In the genomic region with DNA sequence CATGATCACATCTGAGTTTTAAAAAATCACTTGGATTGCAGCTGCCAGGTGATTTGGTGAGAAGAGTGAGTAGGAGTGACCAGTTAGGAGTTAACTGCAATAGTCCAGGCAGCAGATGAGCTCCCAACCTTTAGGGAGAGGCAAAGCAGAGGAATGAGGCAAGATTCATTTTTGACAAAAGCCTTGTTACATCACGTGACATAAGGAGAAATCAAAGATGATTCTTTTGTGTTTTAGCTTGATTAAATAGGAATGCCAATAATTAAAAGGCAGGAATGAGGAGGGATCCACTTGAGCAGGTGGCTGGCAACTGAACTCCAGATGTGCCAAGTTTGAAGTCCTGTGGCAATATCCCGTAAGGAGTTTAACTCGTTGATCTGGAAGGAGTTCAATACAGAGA, we compare ENCODE assay signal across 19 cellular contexts. TPM values are rescaled to one million over a fixed set of nuclear protein-coding genes. Genes with fewer than 3 reads are reported as not detected.
A peak's percentile ranks its signal among the peaks of the same experiment; 100 is the strongest.
DNase-seq lines count a peak whose midpoint lies in the region; ATAC-seq and TF ChIP-seq lines count a peak whose summit lies in the region.
"Had no signal": no experiment of that assay in that cellular context is flagged by ENCODE, and none has a peak within 500 bp of the region (broad histone marks: within the 10 kb centered on the region; RNA-seq: fewer than 3 reads in every experiment).

No MANE protein-coding gene starts in this region.

- peak overlapping the region; percentile 90 for H3K27ac ChIP-seq in cingulate gyrus (ENCODE audit: low read depth, low read length)
- H3K27ac ChIP-seq in temporal lobe (ENCODE audit: low read depth, low read length): peak overlapping the region; percentile 85
- H3K27ac ChIP-seq: foreskin keratinocyte had no signal

- DNase-seq in T-helper 17 cell: no peak
- no peak for DNase-seq in mesothelial cell of epicardium (ENCODE audit: low spot score in 2 of 2, unreplicated experiment in 2 of 2)
- DNase-seq in T-helper 1 cell: no peak
- DNase-seq in NCI-H1105 treated with DMSO at 0.1 percent for 48 hours (lab: John Stamatoyannopoulos, UW): no peak
- DNase-seq: activated naive CD8-positive, alpha-beta T cell treated with anti-CD3 and anti-CD28 coated beads, Interleukin-2, amount 10 ng/mL, durations not matched to agents 7 days and 5 days; effector memory CD4-positive, alpha-beta T cell; EL; foreskin keratinocyte; H9; NCI-H1092 treated with DMSO at 0.1 percent for 48 hours; NCI-H1930; NCI-H226; stimulated activated CD4-positive, alpha-beta T cell treated with anti-CD3 and anti-CD28 coated beads, Interleukin-2, amount 100 ng/mL, for 24 hours; T-helper 9 cell had no signal

- no peak for TF ChIP-seq CTCF in mesothelial cell of epicardium (IDR thresholded peaks at IDR 0.05; ENCODE audit: unreplicated experiment)

- H3K27ac Mint-ChIP-seq in T-helper 17 cell: no peak overlapping the region
- no peak overlapping the region for H3K27ac Mint-ChIP-seq in mesothelial cell of epicardium
- H3K27ac Mint-ChIP-seq: activated naive CD8-positive, alpha-beta T cell treated with anti-CD3 and anti-CD28 coated beads, Interleukin-2, amount 10 ng/mL, durations not matched to agents 7 days and 5 days; H9 had no signal

- ATAC-seq in T-helper 17 cell: no peak
- no peak for ATAC-seq in GM21390 (IDR thresholded peaks at IDR 0.05; ENCODE audit: unreplicated experiment)
- ATAC-seq: esophagus mucosa, foreskin keratinocyte had no signal

- peaks cover 21% of the 10 kb centered on the region for H3K4me1 Mint-ChIP-seq in T-helper 17 cell
- peaks cover 16% of the 10 kb centered on the region for H3K4me1 Mint-ChIP-seq in mesothelial cell of epicardium

- H3K27me3 Mint-ChIP-seq in T-helper 17 cell (peaks cover 73% of the 10 kb centered on the region), mesothelial cell of epicardium (ENCODE audit: low read depth) (peaks cover 54% of the 10 kb centered on the region)

- H3K4me3 Mint-ChIP-seq in T-helper 17 cell (peak overlapping the region; percentile 49), mesothelial cell of epicardium (peak overlapping the region; percentile 4)

- H3K9me3 Mint-ChIP-seq in mesothelial cell of epicardium: no peaks in the 10 kb centered on the region
- H3K9me3 Mint-ChIP-seq: activated naive CD8-positive, alpha-beta T cell treated with anti-CD3 and anti-CD28 coated beads, Interleukin-2, amount 10 ng/mL, durations not matched to agents 7 days and 5 days; H9 had no signal

- no peaks in the 10 kb centered on the region for H3K9me3 ChIP-seq in T-helper 17 cell (ENCODE audit: control insufficient read depth, low read length, poor library complexity, severe bottlenecking)
- H3K9me3 ChIP-seq: mucosa of descending colon had no signal

- H3K36me3 Mint-ChIP-seq in T-helper 17 cell (ENCODE audit: low read depth) (peaks cover 9% of the 10 kb centered on the region), mesothelial cell of epicardium (no peaks in the 10 kb centered on the region)
- H3K36me3 Mint-ChIP-seq: activated naive CD8-positive, alpha-beta T cell treated with anti-CD3 and anti-CD28 coated beads, Interleukin-2, amount 10 ng/mL, durations not matched to agents 7 days and 5 days had no signal

RNA-seq across cellular contexts. Expression of a gene that starts 2.5 kb away (rescaled TPM):
- total RNA-seq in T-helper 17 cell (under 1 TPM in 1 of 2 donors, not detected in 1; 0.32 TPM), mesothelial cell of epicardium (7.0 to 9.2 TPM (median 7.3 TPM) in 3 replicates), temporal lobe (120 TPM)

Comparison
In these comparisons a context has a peak if more than half of its experiments do, and no peak if none do; other contexts are left out.
1. RNA of a gene that starts 2.5 kb away (total RNA-seq): 120 TPM in temporal lobe (single experiment); 7.0 to 9.2 TPM in mesothelial cell of epicardium and 0.32 TPM in T-helper 17 cell; every median in the first group is over 10 times any median in the second.